1 cellular context compared by ENCODE assay signal in genomic region chr17:51153210-51154072, GRCh38.
TF ChIP-seq lines count a peak whose summit lies in the region.

NME1 (plus strand) TSS chr17:51153559; CDS start chr17:51155655, 2,096 bp downstream.

TF ChIP-seq in HEK293, 187 proteins besides CTCF, POLR2A, EP300 and RAD21 (continued from another document):
- TF ChIP-seq ZNF518A (tag by site-specific recombination; conservative IDR thresholded peaks at IDR 0.05; ENCODE audit: low read depth) (peak; percentile 93), ZNF830 (tag by site-specific recombination; IDR thresholded peaks at IDR 0.05; ENCODE audit: low read depth) (no peak), ZNF529 (tag by site-specific recombination; IDR thresholded peaks at IDR 0.05; ENCODE audit: insufficient replicate concordance) (no peak), ZNF621 (tag by site-specific recombination; IDR thresholded peaks at IDR 0.05) (no peak), ZNF214 (tag by site-specific recombination; IDR thresholded peaks at IDR 0.05; ENCODE audit: borderline replicate concordance) (no peak), ZNF76 (tag by site-specific recombination; IDR thresholded peaks at IDR 0.05; ENCODE audit: borderline replicate concordance, low read depth) (peak; percentile 91), ZNF677 (tag by site-specific recombination; IDR thresholded peaks at IDR 0.05) (0 out of 2 replicates have a peak, but pooled peaks have one; percentile 7), ZNF843 (tag by site-specific recombination; IDR thresholded peaks at IDR 0.05) (peak; percentile 90), ZNF610 (tag by site-specific recombination; IDR thresholded peaks at IDR 0.05; ENCODE audit: borderline replicate concordance) (peak; percentile 93), ZNF654 (tag by site-specific recombination; IDR thresholded peaks at IDR 0.05; ENCODE audit: low read depth) (peak; percentile 96), ZNF26 (tag by site-specific recombination; IDR thresholded peaks at IDR 0.05) (no peak), ZNF223 (tag by site-specific recombination; IDR thresholded peaks at IDR 0.05) (peak; percentile 72; the same call in 1 of the 2 replicates), ZNF514 (tag by site-specific recombination; IDR thresholded peaks at IDR 0.05) (no peak), ZFHX2 (tag by site-specific recombination; conservative IDR thresholded peaks at IDR 0.05) (peak; percentile 100), ZNF362 (tag by site-specific recombination; IDR thresholded peaks at IDR 0.05) (peak; percentile 97), ZNF561 (tag by site-specific recombination; IDR thresholded peaks at IDR 0.05; ENCODE audit: borderline replicate concordance) (peak; percentile 88; the same call in 1 of the 2 replicates), SP7 (tag by site-specific recombination; IDR thresholded peaks at IDR 0.05) (peak; percentile 98), ZNF426 (tag by site-specific recombination; IDR thresholded peaks at IDR 0.05) (no peak), ZNF112 (tag by site-specific recombination; IDR thresholded peaks at IDR 0.05) (no peak), PRDM6 (tag by site-specific recombination; IDR thresholded peaks at IDR 0.05) (0 out of 2 replicates have a peak, but pooled peaks have one; percentile 33), YY2 (tag by site-specific recombination; IDR thresholded peaks at IDR 0.05) (peak; percentile 88), ZNF239 (tag by site-specific recombination; IDR thresholded peaks at IDR 0.05) (peak; percentile 76; the same call in 1 of the 2 replicates), SP3 (tag by site-specific recombination; IDR thresholded peaks at IDR 0.05) (peak; percentile 96), ZNF639 (tag by site-specific recombination; IDR thresholded peaks at IDR 0.05) (peak; percentile 100), ZNF132 (tag by site-specific recombination; IDR thresholded peaks at IDR 0.05; ENCODE audit: borderline replicate concordance) (no peak), ZNF768 (tag by site-specific recombination; IDR thresholded peaks at IDR 0.05) (no peak; the same call in 1 of the 2 replicates), ZNF449 (tag by site-specific recombination; IDR thresholded peaks at IDR 0.05) (peak; percentile 76; the same call in 1 of the 2 replicates), ZNF335 (tag by site-specific recombination; conservative IDR thresholded peaks at IDR 0.05) (peak; percentile 92), ZNF585B (tag by site-specific recombination; IDR thresholded peaks at IDR 0.05) (peak; percentile 11; the same call in 1 of the 2 replicates), HOXA7 (CRISPR knock-in tag; IDR thresholded peaks at IDR 0.05; ENCODE audit: borderline replicate concordance) (no peak), ATF2 (tag by site-specific recombination; IDR thresholded peaks at IDR 0.05; ENCODE audit: low read depth) (no peak; the same call in 1 of the 2 replicates), ZNF10 (tag by site-specific recombination; IDR thresholded peaks at IDR 0.05) (no peak; the same call in 1 of the 2 replicates), GLIS1 (tag by site-specific recombination; IDR thresholded peaks at IDR 0.05) (peak; percentile 64), ZFP37 (tag by site-specific recombination; IDR thresholded peaks at IDR 0.05) (peak; percentile 98), ZNF558 (tag by site-specific recombination; IDR thresholded peaks at IDR 0.05) (peak; percentile 91), KLF17 (tag by site-specific recombination; IDR thresholded peaks at IDR 0.05) (peak; percentile 100), ZNF785 (tag by site-specific recombination; IDR thresholded peaks at IDR 0.05) (peak; percentile 79; the same call in 1 of the 2 replicates), BCL6B (tag by site-specific recombination; IDR thresholded peaks at IDR 0.05) (no peak), RBAK (tag by site-specific recombination; IDR thresholded peaks at IDR 0.05) (peak; percentile 67; the same call in 1 of the 2 replicates), ZNF274 (IDR thresholded peaks at IDR 0.05; ENCODE audit: low read length) (no peak), ZNF274 (tag by site-specific recombination; IDR thresholded peaks at IDR 0.05; ENCODE audit: borderline replicate concordance) (no peak), OSR2 (tag by site-specific recombination; IDR thresholded peaks at IDR 0.05) (peak; percentile 38; the same call in 1 of the 2 replicates), ZBTB20 (tag by site-specific recombination; IDR thresholded peaks at IDR 0.05) (peak; percentile 61), ZNF701 (tag by site-specific recombination; IDR thresholded peaks at IDR 0.05) (peak; percentile 77; the same call in 1 of the 2 replicates), KLF1 (tag by site-specific recombination; IDR thresholded peaks at IDR 0.05) (peak; percentile 72), SP2 (tag by site-specific recombination; IDR thresholded peaks at IDR 0.05) (peak; percentile 91), ZBTB21 (tag by site-specific recombination; IDR thresholded peaks at IDR 0.05) (peak; percentile 90), GLI4 (tag by site-specific recombination; IDR thresholded peaks at IDR 0.05) (peak; percentile 80; the same call in 1 of the 2 replicates), ZNF155 (tag by site-specific recombination; IDR thresholded peaks at IDR 0.05) (no peak), ZNF16 (tag by site-specific recombination; IDR thresholded peaks at IDR 0.05; ENCODE audit: low read depth) (0 out of 2 replicates have a peak, but pooled peaks have one; percentile 13)
